ENCODE assay signal across 26 cellular contexts in genomic region chr4:61877893-61878292, GRCh38.
A peak's percentile ranks its signal among the peaks of the same experiment; 100 is the strongest.
DNase-seq lines count a peak whose midpoint lies in the region; ATAC-seq, FAIRE-seq and TF ChIP-seq lines count a peak whose summit lies in the region.
"Had no signal": no experiment of that assay in that cellular context is flagged by ENCODE, and none has a peak within 500 bp of the region (broad histone marks: within the 10 kb centered on the region; RNA-seq: fewer than 3 reads in every experiment).

No MANE protein-coding gene starts in this region.

- no peak overlapping the region for H3K27ac ChIP-seq in testis
- H3K27ac ChIP-seq in pancreas = no peak overlapping the region
- H3K27ac ChIP-seq: 22Rv1, parathyroid adenoma, stomach, transverse colon had no signal

- H3K4me1 ChIP-seq in testis (no peaks in the 10 kb centered on the region), pancreas (no peaks in the 10 kb centered on the region)
- H3K4me1 ChIP-seq: parathyroid adenoma, stomach, transverse colon had no signal

- 84 to 87% methylated on average over 2 of the region's 2 CpGs for WGBS in testis, 2 donors
- 60 to 82% methylated on average over 2 of the region's 2 CpGs for WGBS in pancreas, 2 donors

- no peaks in the 10 kb centered on the region for H3K36me3 Mint-ChIP-seq in T-helper 1 cell treated with Interleukin-12 subunit alpha and Interleukin-12 subunit beta and Interleukin-4 antibody, amounts not matched to agents 30 μg/mL and 1 μg/mL, for 36 hours (ENCODE audit: low read depth)
- peaks cover 4% of the 10 kb centered on the region for H3K36me3 Mint-ChIP-seq in natural killer cell treated with Interleukin-12 subunit alpha and Interleukin-12 subunit beta and Interleukin-15 and Interleukin-18, amount 100 ng/mL, for 72 hours
- H3K36me3 Mint-ChIP-seq: CD8-positive, alpha-beta memory T cell; natural killer cell had no signal

- intact Hi-C loops in testis (cut with DNase I; ENCODE audit: low total_unique reads) = no loop called here
- intact Hi-C loops in pancreas (cut with DNase I) = no loop called here

- H3K9me3 Mint-ChIP-seq in T-helper 1 cell treated with Interleukin-12 subunit alpha and Interleukin-12 subunit beta and Interleukin-4 antibody, amounts not matched to agents 30 μg/mL and 1 μg/mL, for 36 hours = peaks cover 18% of the 10 kb centered on the region
- H3K9me3 Mint-ChIP-seq in natural killer cell treated with Interleukin-12 subunit alpha and Interleukin-12 subunit beta and Interleukin-15 and Interleukin-18, amount 100 ng/mL, for 72 hours = peaks cover 16% of the 10 kb centered on the region

- peak overlapping the region; percentile 1 for H3K4me3 Mint-ChIP-seq in T-helper 1 cell treated with Interleukin-12 subunit alpha and Interleukin-12 subunit beta and Interleukin-4 antibody, amounts not matched to agents 30 μg/mL and 1 μg/mL, for 36 hours
- peak overlapping the region; percentile 28 for H3K4me3 Mint-ChIP-seq in natural killer cell treated with Interleukin-12 subunit alpha and Interleukin-12 subunit beta and Interleukin-15 and Interleukin-18, amount 100 ng/mL, for 72 hours
- H3K4me3 Mint-ChIP-seq: activated B cell treated with CpG ODN at 0.5 μM for 24 hours; activated naive CD4-positive, alpha-beta T cell treated with anti-CD3 and anti-CD28 coated beads for 36 hours; activated T-cell treated with anti-CD3 and anti-CD28 coated beads, Interleukin-2, amount 50 U/mL, for 24 hours; CD8-positive, alpha-beta memory T cell; mesothelial cell of epicardium; natural killer cell had no signal

- TF ChIP-seq POLR2A in NB4 (IDR thresholded peaks at IDR 0.05; ENCODE audit: extremely low read depth, insufficient read length) (no peak), testis (IDR thresholded peaks at IDR 0.05) (no peak)

- H3K27me3 ChIP-seq in testis (no peaks in the 10 kb centered on the region), pancreas (no peaks in the 10 kb centered on the region)
- H3K27me3 ChIP-seq: MG63, stomach, transverse colon had no signal

- H3K36me3 ChIP-seq in testis (ENCODE audit: low read depth, missing control alignments) = no peaks in the 10 kb centered on the region
- no peaks in the 10 kb centered on the region for H3K36me3 ChIP-seq in pancreas
- H3K36me3 ChIP-seq: MG63, stomach, transverse colon had no signal

- no peak for FAIRE-seq in pancreas (lab: Jason Lieb, UNC)
- FAIRE-seq: GM12892 had no signal

- peaks cover 2% of the 10 kb centered on the region for H3K4me1 Mint-ChIP-seq in T-helper 1 cell treated with Interleukin-12 subunit alpha and Interleukin-12 subunit beta and Interleukin-4 antibody, amounts not matched to agents 30 μg/mL and 1 μg/mL, for 36 hours (ENCODE audit: low read depth)
- peaks cover 0 to 11% of the 10 kb centered on the region in 2 donors for H3K4me1 Mint-ChIP-seq in natural killer cell treated with Interleukin-12 subunit alpha and Interleukin-12 subunit beta and Interleukin-15 and Interleukin-18, amount 100 ng/mL, for 72 hours (ENCODE audit: low read depth in 2 of 2)
- H3K4me1 Mint-ChIP-seq: CD8-positive, alpha-beta memory T cell; mesothelial cell of epicardium; natural killer cell had no signal

- no peak for DNase-seq in T-helper 1 cell
- peak; percentile 73 for DNase-seq in NB4 (ENCODE audit: low read depth)
- peak; percentile 29 for DNase-seq in UCSD-AML1 (lab: John Stamatoyannopoulos, UW; ENCODE audit: unreplicated experiment)
- no peak for DNase-seq in natural killer cell treated with Interleukin-12 subunit alpha and Interleukin-12 subunit beta and Interleukin-15 and Interleukin-18, amount 100 ng/mL, for 72 hours (ENCODE audit: low spot score)
- no peak for DNase-seq in testis
- DNase-seq in NCI-H1092 (lab: John Stamatoyannopoulos, UW) = no peak
- no peak for DNase-seq in pancreas
- DNase-seq: activated B cell treated with CpG ODN at 0.5 μM for 24 hours; activated naive CD4-positive, alpha-beta T cell treated with anti-CD3 and anti-CD28 coated beads for 36 hours; activated T-cell treated with anti-CD3 and anti-CD28 coated beads, Interleukin-2, amount 50 U/mL, for 24 hours; aorta; caudate nucleus; CD8-positive, alpha-beta memory T cell; head of caudate nucleus; MG63; natural killer cell; NCI-H1694; right cardiac atrium; stomach; transverse colon had no signal

- no peak overlapping the region for H3K4me3 ChIP-seq in NB4 (ENCODE audit: low read depth, low read length)
- no peak overlapping the region for H3K4me3 ChIP-seq in testis
- H3K4me3 ChIP-seq in pancreas = no peak overlapping the region
- H3K4me3 ChIP-seq: MG63, stomach, transverse colon had no signal

- ATAC-seq in natural killer cell treated with Interleukin-12 subunit alpha and Interleukin-12 subunit beta and Interleukin-15 and Interleukin-18, amount 100 ng/mL, for 72 hours = peak in 1 of 2 donors; percentile 80
- no peak for ATAC-seq in pancreas
- ATAC-seq: right cardiac atrium, Right ventricle myocardium inferior had no signal

- H3K9me3 ChIP-seq in testis (no peaks in the 10 kb centered on the region), pancreas (no peaks in the 10 kb centered on the region)
- H3K9me3 ChIP-seq: MG63, stomach, transverse colon had no signal

- no peak overlapping the region for H3K27ac Mint-ChIP-seq in T-helper 1 cell treated with Interleukin-12 subunit alpha and Interleukin-12 subunit beta and Interleukin-4 antibody, amounts not matched to agents 30 μg/mL and 1 μg/mL, for 36 hours
- H3K27ac Mint-ChIP-seq in natural killer cell treated with Interleukin-12 subunit alpha and Interleukin-12 subunit beta and Interleukin-15 and Interleukin-18, amount 100 ng/mL, for 72 hours = peak overlapping the region in 1 of 2 donors; percentile 66
- H3K27ac Mint-ChIP-seq: activated B cell treated with CpG ODN at 0.5 μM for 24 hours; activated naive CD4-positive, alpha-beta T cell treated with anti-CD3 and anti-CD28 coated beads for 36 hours; activated T-cell treated with anti-CD3 and anti-CD28 coated beads, Interleukin-2, amount 50 U/mL, for 24 hours; CD8-positive, alpha-beta memory T cell; mesothelial cell of epicardium; natural killer cell had no signal

- no peaks in the 10 kb centered on the region for H3K27me3 Mint-ChIP-seq in T-helper 1 cell treated with Interleukin-12 subunit alpha and Interleukin-12 subunit beta and Interleukin-4 antibody, amounts not matched to agents 30 μg/mL and 1 μg/mL, for 36 hours (ENCODE audit: low read depth)
- H3K27me3 Mint-ChIP-seq in natural killer cell treated with Interleukin-12 subunit alpha and Interleukin-12 subunit beta and Interleukin-15 and Interleukin-18, amount 100 ng/mL, for 72 hours = no peaks in the 10 kb centered on the region
- H3K27me3 Mint-ChIP-seq: activated B cell treated with CpG ODN at 0.5 μM for 24 hours; activated T-cell treated with anti-CD3 and anti-CD28 coated beads, Interleukin-2, amount 50 U/mL, for 24 hours; CD8-positive, alpha-beta memory T cell had no signal

- TF ChIP-seq CTCF in NB4 (IDR thresholded peaks at IDR 0.05; ENCODE audit: low read depth, low read length) = no peak
- no peak for TF ChIP-seq CTCF in testis (IDR thresholded peaks at IDR 0.05)
- TF ChIP-seq CTCF in pancreas (IDR thresholded peaks at IDR 0.05) = no peak

Comparison
In these comparisons a context has a peak if more than half of its experiments do, and no peak if none do; other contexts are left out.
1. DNase-seq: peak in NB4 (single experiment) and UCSD-AML1 (single experiment); none in T-helper 1 cell (0 of 5), natural killer cell treated with Interleukin-12 subunit alpha and Interleukin-12 subunit beta and Interleukin-15 and Interleukin-18, amount 100 ng/mL, for 72 hours (single experiment), testis (single experiment), NCI-H1092 (single experiment) and pancreas (0 of 6).